Comparison of ENCODE assay signal across 14 cellular contexts in genomic region chr17:35256629-35257028, GRCh38. TPM values are rescaled to one million over a fixed set of nuclear protein-coding genes. Genes with fewer than 3 reads are reported as not detected.
A peak's percentile ranks its signal among the peaks of the same experiment; 100 is the strongest.
DNase-seq lines count a peak whose midpoint lies in the region; ATAC-seq and TF ChIP-seq lines count a peak whose summit lies in the region.
"Had no signal": no experiment of that assay in that cellular context is flagged by ENCODE, and none has a peak within 500 bp of the region (broad histone marks: within the 10 kb centered on the region; RNA-seq: fewer than 3 reads in every experiment).

No MANE protein-coding gene starts in this region.

- intact Hi-C loops in prostate gland (cut with DNase I) = loop anchor here (10.0 kb wide), 1 partner anchor 1012 kb away; no protein-coding TSS in a partner anchor
- intact Hi-C loops in uterus (cut with DNase I; ENCODE audit: low total_unique reads) = no loop called here

- no peak for TF ChIP-seq POLR2A in prostate gland (IDR thresholded peaks at IDR 0.05)
- no peak for TF ChIP-seq POLR2A in uterus (IDR thresholded peaks at IDR 0.05)

- 43% methylated on average over 5 of the region's 5 CpGs for WGBS in prostate gland

- TF ChIP-seq CTCF in prostate gland (IDR thresholded peaks at IDR 0.05) = no peak
- no peak for TF ChIP-seq CTCF in uterus (IDR thresholded peaks at IDR 0.05)

- peaks cover 54 to 71% of the 10 kb centered on the region in 2 donors for H3K4me1 Mint-ChIP-seq in effector memory CD8-positive, alpha-beta T cell (ENCODE audit: low read depth in 2 of 2)

- H3K9me3 ChIP-seq in prostate gland (no peaks in the 10 kb centered on the region), uterus (no peaks in the 10 kb centered on the region)

- H3K4me3 Mint-ChIP-seq in effector memory CD8-positive, alpha-beta T cell = peak overlapping the region in 1 of 2 donors; percentile 31
- H3K4me3 Mint-ChIP-seq: activated CD4-positive, alpha-beta T cell treated with anti-CD3 and anti-CD28 coated beads, Interleukin-2, amount 10 ng/mL, durations not matched to agents 7 days and 5 days had no signal

- ATAC-seq in effector memory CD8-positive, alpha-beta T cell (replicated peaks) = peak; percentile 46
- no peak for ATAC-seq in GM21528 (IDR thresholded peaks at IDR 0.05; ENCODE audit: low FRiP score, unreplicated experiment)
- ATAC-seq in HG02610 (IDR thresholded peaks at IDR 0.05; ENCODE audit: unreplicated experiment) = no peak

- H3K27me3 ChIP-seq in prostate gland (replicated peaks; ENCODE audit: insufficient read depth) (no peaks in the 10 kb centered on the region), uterus (no peaks in the 10 kb centered on the region)

- DNase-seq in NCI-H748 (lab: John Stamatoyannopoulos, UW; ENCODE audit: unreplicated experiment) (peak; percentile 39), NCI-H748 treated with DMSO at 0.1 percent for 48 hours (lab: John Stamatoyannopoulos, UW) (no peak), NCI-H2107 treated with DMSO at 0.1 percent for 48 hours (lab: John Stamatoyannopoulos, UW; ENCODE audit: unreplicated experiment) (peak; percentile 66), prostate gland (ENCODE audit: low spot score) (no peak), uterus (no peak)
- DNase-seq in effector memory CD8-positive, alpha-beta T cell = no peak
- DNase-seq: ACHN; activated CD4-positive, alpha-beta T cell treated with anti-CD3 and anti-CD28 coated beads, Interleukin-2, amount 10 ng/mL, durations not matched to agents 7 days and 5 days; amniotic stem cell; effector memory CD4-positive, alpha-beta T cell; GDM1; NCI-H446 had no signal

- H3K36me3 Mint-ChIP-seq in effector memory CD8-positive, alpha-beta T cell (ENCODE audit: insufficient read depth) = peaks cover 71% of the 10 kb centered on the region

- no peaks in the 10 kb centered on the region for H3K9me3 Mint-ChIP-seq in effector memory CD8-positive, alpha-beta T cell

- H3K4me1 ChIP-seq in prostate gland (replicated peaks) = peaks cover 4% of the 10 kb centered on the region
- H3K4me1 ChIP-seq in uterus = peaks cover 0 to 7% of the 10 kb centered on the region in 2 donors

- peak overlapping the region; percentile 37 to 66 for H3K27ac ChIP-seq in prostate gland
- H3K27ac ChIP-seq in uterus = peak overlapping the region in 1 of 2 donors; percentile 25

- H3K4me3 ChIP-seq in prostate gland = no peak overlapping the region
- H3K4me3 ChIP-seq in uterus = no peak overlapping the region

- H3K36me3 ChIP-seq in prostate gland (no peaks in the 10 kb centered on the region), uterus (no peaks in the 10 kb centered on the region)

- no peaks in the 10 kb centered on the region for H3K27me3 Mint-ChIP-seq in effector memory CD8-positive, alpha-beta T cell
- H3K27me3 Mint-ChIP-seq: activated CD4-positive, alpha-beta T cell treated with anti-CD3 and anti-CD28 coated beads, Interleukin-2, amount 10 ng/mL, durations not matched to agents 7 days and 5 days had no signal

- H3K27ac Mint-ChIP-seq in effector memory CD8-positive, alpha-beta T cell = peak overlapping the region; percentile 84 to 86
- H3K27ac Mint-ChIP-seq: activated CD4-positive, alpha-beta T cell treated with anti-CD3 and anti-CD28 coated beads, Interleukin-2, amount 10 ng/mL, durations not matched to agents 7 days and 5 days had no signal

RNA-seq across cellular contexts. Expression of gene SLFN5, which starts 13.8 kb away (rescaled TPM):
- 10 to 100 TPM; 21.4 to 21.5 TPM for total RNA-seq in prostate gland
- 10 to 100 TPM; 13.8 to 51.5 (median 32.2) TPM for total RNA-seq in uterus

Comparison
In these comparisons a context has a peak if more than half of its experiments do, and no peak if none do; other contexts are left out.
1. DNase-seq: peak in NCI-H748 (single experiment) and NCI-H2107 treated with DMSO at 0.1 percent for 48 hours (single experiment); none in NCI-H748 treated with DMSO at 0.1 percent for 48 hours (single experiment), effector memory CD8-positive, alpha-beta T cell (0 of 3), prostate gland (single experiment) and uterus (0 of 2).